ENCODE assay signal across 22 cellular contexts in the genomic region with DNA sequence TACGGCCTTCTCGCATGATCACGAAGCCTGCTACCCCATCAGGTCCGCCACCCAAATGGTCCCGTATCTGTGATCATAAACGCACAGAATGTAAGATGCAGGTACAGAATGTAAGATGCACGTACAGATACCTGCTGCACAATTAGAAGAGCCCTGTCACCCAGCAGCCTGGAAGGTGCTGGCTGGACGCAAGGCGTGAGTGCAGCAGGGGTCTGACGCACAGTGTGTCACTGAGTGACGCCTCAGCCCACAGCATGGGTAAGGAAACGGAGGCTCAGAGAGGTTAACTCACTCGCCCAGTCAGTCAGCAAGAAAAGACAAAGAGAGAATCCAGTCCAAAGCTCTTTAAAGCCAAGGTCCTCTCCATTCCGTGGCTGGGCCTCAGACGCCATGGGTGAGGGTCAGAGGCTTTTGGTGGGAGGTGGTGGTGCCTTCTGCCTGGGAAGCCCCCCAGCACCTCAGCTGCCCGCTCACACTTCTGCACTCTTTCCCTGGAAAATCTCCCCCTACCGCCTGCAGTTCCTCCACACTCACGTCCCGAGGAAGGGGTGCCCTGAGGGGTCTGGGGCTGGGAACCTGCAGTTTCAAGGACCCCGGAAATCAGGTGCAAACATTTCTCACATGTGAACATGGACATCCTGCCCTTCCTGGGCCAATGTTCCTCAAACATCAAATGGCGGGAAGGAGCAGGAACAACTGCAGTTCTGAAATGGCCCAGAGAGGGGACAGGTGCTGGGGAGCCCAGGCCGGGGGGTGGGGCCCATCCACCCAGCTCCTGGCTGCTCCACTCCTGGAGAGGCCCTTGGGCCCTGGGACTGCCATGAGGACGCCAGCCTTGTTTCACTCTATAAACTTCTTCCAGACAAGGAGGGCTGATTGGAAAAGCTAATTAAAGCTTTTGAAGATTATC. TPM values are rescaled to one million over a fixed set of nuclear protein-coding genes. Genes with fewer than 3 reads are reported as not detected.
DNase-seq lines count a peak whose midpoint lies in the region; ATAC-seq and TF ChIP-seq lines count a peak whose summit lies in the region.
"Had no signal": no experiment of that assay in that cellular context is flagged by ENCODE, and none has a peak within 500 bp of the region (broad histone marks: within the 10 kb centered on the region; RNA-seq: fewer than 3 reads in every experiment).

No MANE protein-coding gene starts in this region.

- H3K4me3 ChIP-seq in HEK293 (ENCODE audit: low read depth, low read length), result no peak overlapping the region
- no peak overlapping the region for H3K4me3 ChIP-seq in left lung
- H3K4me3 ChIP-seq in coronary artery, result no peak overlapping the region
- H3K4me3 ChIP-seq: lung, prostate gland, sigmoid colon, SK-N-MC, stomach, tibial artery had no signal

- peaks cover 56 to 76% of the 10 kb centered on the region in 2 donors for H3K36me3 Mint-ChIP-seq in CD14-positive monocyte
- peaks cover 28% of the 10 kb centered on the region for H3K36me3 Mint-ChIP-seq in stimulated activated memory B cell treated with anti-CD40 and anti-IgM and Interleukin-4, amounts not matched to agents 10 μg/mL and 1 μg/mL and 100 μg/mL, for 72 hours

- H3K9me3 ChIP-seq in HEK293 (ENCODE audit: control insufficient read depth, insufficient read depth, low read depth, low read length) (no peaks in the 10 kb centered on the region), left lung (no peaks in the 10 kb centered on the region)
- H3K9me3 ChIP-seq: prostate gland, sigmoid colon, stomach, tibial artery had no signal

- peaks cover 0 to 3% (median 2%) of the 10 kb centered on the region in 3 donors for H3K27me3 Mint-ChIP-seq in CD14-positive monocyte (ENCODE audit: low read depth in 3 of 3)
- H3K27me3 Mint-ChIP-seq in stimulated activated memory B cell treated with anti-CD40 and anti-IgM and Interleukin-4, amounts not matched to agents 10 μg/mL and 1 μg/mL and 100 μg/mL, for 72 hours, result no peaks in the 10 kb centered on the region

- CTCF ChIA-PET in HEK293 (lab: Yijun Ruan, JAX), result interaction anchor here (0.6 to 0.9 kb wide), 2 partner anchors 20 to 288 kb away, joined by 3 to 4 read pairs; no protein-coding TSS in a partner anchor

- no peaks in the 10 kb centered on the region for H3K4me1 ChIP-seq in HEK293 (ENCODE audit: control insufficient read depth, insufficient read depth, low read length)
- H3K4me1 ChIP-seq in left lung, result peaks cover 12 to 46% of the 10 kb centered on the region in 2 donors

- H3K27ac Mint-ChIP-seq in CD14-positive monocyte, result peak overlapping the region in 6 of 7 donors; percentile 21 to 87 (median 68)
- peak overlapping the region; percentile 35 for H3K27ac Mint-ChIP-seq in stimulated activated memory B cell treated with anti-CD40 and anti-IgM and Interleukin-4, amounts not matched to agents 10 μg/mL and 1 μg/mL and 100 μg/mL, for 72 hours

- peaks cover 23% of the 10 kb centered on the region for H3K4me1 Mint-ChIP-seq in CD14-positive monocyte
- H3K4me1 Mint-ChIP-seq in stimulated activated memory B cell treated with anti-CD40 and anti-IgM and Interleukin-4, amounts not matched to agents 10 μg/mL and 1 μg/mL and 100 μg/mL, for 72 hours, result peaks cover 6% of the 10 kb centered on the region

- intact Hi-C loops in CD14-positive monocyte (cut with micrococcal nuclease) (no loop called here), left lung (cut with DNase I) (no loop called here), Right ventricle myocardium superior (cut with DNase I) (no loop called here), posterior vena cava (cut with DNase I) (no loop called here)

- ATAC-seq in left lung (no peak), Right ventricle myocardium superior (ENCODE audit: poor library complexity) (no peak)
- ATAC-seq in stimulated activated memory B cell treated with anti-CD40 and anti-IgM and Interleukin-4, amounts not matched to agents 10 μg/mL and 1 μg/mL and 100 μg/mL, for 72 hours, result no peak
- ATAC-seq: activated T-cell treated with anti-CD3 and anti-CD28 coated beads, Interleukin-2, amount 50 U/mL, for 4 hours had no signal

- TF ChIP-seq CTCF in CD14-positive monocyte (IDR thresholded peaks at IDR 0.05), result no peak
- no peak for TF ChIP-seq CTCF in HEK293 (tag by site-specific recombination; IDR thresholded peaks at IDR 0.05)
- TF ChIP-seq CTCF in left lung (IDR thresholded peaks at IDR 0.05), result no peak
- no peak for TF ChIP-seq CTCF in coronary artery (IDR thresholded peaks at IDR 0.05)

- H3K27me3 ChIP-seq in left lung, result no peaks in the 10 kb centered on the region
- H3K27me3 ChIP-seq: sigmoid colon, stomach, tibial artery had no signal

- H3K36me3 ChIP-seq in HEK293 (ENCODE audit: control insufficient read depth in 2 of 2, insufficient read depth in 1 of 2, low read length in 2 of 2), result peaks cover 0 to 52% of the 10 kb centered on the region in 2 experiments; a peak in 1 of 3 replicates
- H3K36me3 ChIP-seq in left lung, result peaks cover 0 to 47% of the 10 kb centered on the region in 2 donors

- H3K4me3 Mint-ChIP-seq in CD14-positive monocyte, result no peak overlapping the region
- H3K4me3 Mint-ChIP-seq in stimulated activated memory B cell treated with anti-CD40 and anti-IgM and Interleukin-4, amounts not matched to agents 10 μg/mL and 1 μg/mL and 100 μg/mL, for 72 hours, result no peak overlapping the region
- H3K4me3 Mint-ChIP-seq: activated T-cell treated with anti-CD3 and anti-CD28 coated beads, Interleukin-2, amount 50 U/mL, for 4 hours had no signal

- DNase-seq in CD14-positive monocyte (ENCODE audit: low spot score) (no peak), left lung (no peak), coronary artery (ENCODE audit: low spot score) (no peak), Right ventricle myocardium superior (no peak), posterior vena cava (ENCODE audit: low spot score) (no peak)
- DNase-seq: activated T-cell treated with anti-CD3 and anti-CD28 coated beads, Interleukin-2, amount 50 U/mL, for 4 hours; amygdala; effector CD8-positive, alpha-beta T cell; kidney; MV-4-11; NCI-H1436 treated with DMSO at 0.1 percent for 48 hours; NCI-H345; sigmoid colon; stomach; T-helper 2 cell; tibial artery had no signal

- no peaks in the 10 kb centered on the region for H3K9me3 Mint-ChIP-seq in CD14-positive monocyte
- H3K9me3 Mint-ChIP-seq in stimulated activated memory B cell treated with anti-CD40 and anti-IgM and Interleukin-4, amounts not matched to agents 10 μg/mL and 1 μg/mL and 100 μg/mL, for 72 hours, result no peaks in the 10 kb centered on the region
- H3K9me3 Mint-ChIP-seq: activated T-cell treated with anti-CD3 and anti-CD28 coated beads, Interleukin-2, amount 50 U/mL, for 4 hours had no signal

- POLR2A ChIA-PET in HEK293 (lab: Yijun Ruan, JAX), result interaction anchor here (0.5 kb wide), 1 partner anchor 8 kb away, joined by 3 read pairs; no protein-coding TSS in a partner anchor

- H3K27ac ChIP-seq in HEK293 (ENCODE audit: extremely low read depth, low read depth, low read length), result no peak overlapping the region
- H3K27ac ChIP-seq in left lung, result peak overlapping the region; percentile 59 to 73
- H3K27ac ChIP-seq in coronary artery, result no peak overlapping the region
- H3K27ac ChIP-seq: C4-2B, prostate gland, SK-N-MC, tibial artery had no signal

TF ChIP-seq in HEK293, 187 proteins besides CTCF, POLR2A, EP300 and RAD21:
- TF ChIP-seq, protein P1, sequence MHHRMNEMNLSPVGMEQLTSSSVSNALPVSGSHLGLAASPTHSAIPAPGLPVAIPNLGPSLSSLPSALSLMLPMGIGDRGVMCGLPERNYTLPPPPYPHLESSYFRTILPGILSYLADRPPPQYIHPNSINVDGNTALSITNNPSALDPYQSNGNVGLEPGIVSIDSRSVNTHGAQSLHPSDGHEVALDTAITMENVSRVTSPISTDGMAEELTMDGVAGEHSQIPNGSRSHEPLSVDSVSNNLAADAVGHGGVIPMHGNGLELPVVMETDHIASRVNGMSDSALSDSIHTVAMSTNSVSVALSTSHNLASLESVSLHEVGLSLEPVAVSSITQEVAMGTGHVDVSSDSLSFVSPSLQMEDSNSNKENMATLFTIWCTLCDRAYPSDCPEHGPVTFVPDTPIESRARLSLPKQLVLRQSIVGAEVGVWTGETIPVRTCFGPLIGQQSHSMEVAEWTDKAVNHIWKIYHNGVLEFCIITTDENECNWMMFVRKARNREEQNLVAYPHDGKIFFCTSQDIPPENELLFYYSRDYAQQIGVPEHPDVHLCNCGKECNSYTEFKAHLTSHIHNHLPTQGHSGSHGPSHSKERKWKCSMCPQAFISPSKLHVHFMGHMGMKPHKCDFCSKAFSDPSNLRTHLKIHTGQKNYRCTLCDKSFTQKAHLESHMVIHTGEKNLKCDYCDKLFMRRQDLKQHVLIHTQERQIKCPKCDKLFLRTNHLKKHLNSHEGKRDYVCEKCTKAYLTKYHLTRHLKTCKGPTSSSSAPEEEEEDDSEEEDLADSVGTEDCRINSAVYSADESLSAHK (tag by site-specific recombination; IDR thresholded peaks at IDR 0.05), result peak; percentile 88
- TF ChIP-seq, protein P2, sequence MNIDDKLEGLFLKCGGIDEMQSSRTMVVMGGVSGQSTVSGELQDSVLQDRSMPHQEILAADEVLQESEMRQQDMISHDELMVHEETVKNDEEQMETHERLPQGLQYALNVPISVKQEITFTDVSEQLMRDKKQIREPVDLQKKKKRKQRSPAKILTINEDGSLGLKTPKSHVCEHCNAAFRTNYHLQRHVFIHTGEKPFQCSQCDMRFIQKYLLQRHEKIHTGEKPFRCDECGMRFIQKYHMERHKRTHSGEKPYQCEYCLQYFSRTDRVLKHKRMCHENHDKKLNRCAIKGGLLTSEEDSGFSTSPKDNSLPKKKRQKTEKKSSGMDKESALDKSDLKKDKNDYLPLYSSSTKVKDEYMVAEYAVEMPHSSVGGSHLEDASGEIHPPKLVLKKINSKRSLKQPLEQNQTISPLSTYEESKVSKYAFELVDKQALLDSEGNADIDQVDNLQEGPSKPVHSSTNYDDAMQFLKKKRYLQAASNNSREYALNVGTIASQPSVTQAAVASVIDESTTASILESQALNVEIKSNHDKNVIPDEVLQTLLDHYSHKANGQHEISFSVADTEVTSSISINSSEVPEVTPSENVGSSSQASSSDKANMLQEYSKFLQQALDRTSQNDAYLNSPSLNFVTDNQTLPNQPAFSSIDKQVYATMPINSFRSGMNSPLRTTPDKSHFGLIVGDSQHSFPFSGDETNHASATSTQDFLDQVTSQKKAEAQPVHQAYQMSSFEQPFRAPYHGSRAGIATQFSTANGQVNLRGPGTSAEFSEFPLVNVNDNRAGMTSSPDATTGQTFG (tag by site-specific recombination; IDR thresholded peaks at IDR 0.05; ENCODE audit: borderline replicate concordance), result no peak
- TF ChIP-seq ZNF2 (tag by site-specific recombination; IDR thresholded peaks at IDR 0.05), result no peak
- no peak for TF ChIP-seq ZBTB1 (tag by site-specific recombination; IDR thresholded peaks at IDR 0.05)
TF ChIP-seq in HEK293: peak in this region for 1.

RNA-seq across cellular contexts. Expression of a gene that starts 59.4 kb away (rescaled TPM):
- polyA plus RNA-seq in CD14-positive monocyte, result 1 to 10 TPM; 9.1 to 9.7 TPM
- 10 to 100 TPM; 16.4 to 21.1 TPM for total RNA-seq in left lung
- 5.8 TPM for total RNA-seq in Right ventricle myocardium superior
- total RNA-seq in posterior vena cava, result 1 to 10 TPM; 7.4 to 8.2 TPM

RNA-seq across cellular contexts. Expression of a gene that starts 59.5 kb away (rescaled TPM):
- 100 to 1,000 TPM in 1 of 2 donors, 10 to 100 TPM in 1; 89.3 to 117 TPM for polyA plus RNA-seq in CD14-positive monocyte
- total RNA-seq in left lung, result 10 to 100 TPM; 43.2 to 62.8 TPM
- total RNA-seq in Right ventricle myocardium superior, result 40.6 TPM
- total RNA-seq in posterior vena cava, result 10 to 100 TPM; 18.8 to 29.9 TPM

Comparison
In these comparisons a context has a peak if more than half of its experiments do, and no peak if none do; other contexts are left out.
1. H3K27ac ChIP-seq: peak in left lung (2 of 2); none in HEK293 (single experiment) and coronary artery (0 of 2).